In genomic region chr19:6632002-6632621, GRCh38 we compare ENCODE assay signal across 8 cellular contexts. TPM values are rescaled to one million over a fixed set of nuclear protein-coding genes. Genes with fewer than 3 reads are reported as not detected.
A peak's percentile ranks its signal among the peaks of the same experiment; 100 is the strongest.
DNase-seq lines count a peak whose midpoint lies in the region; ATAC-seq lines count a peak whose summit lies in the region.

No MANE protein-coding gene starts in this region.

- peaks cover 5% of the 10 kb centered on the region for H3K9me3 Mint-ChIP-seq in activated CD4-positive, alpha-beta T cell treated with anti-CD3 and anti-CD28 coated beads, Interleukin-2, amount 10 ng/mL, durations not matched to agents 7 days and 5 days

- DNase-seq in AML-193 (lab: John Stamatoyannopoulos, UW) (peak; percentile 66 to 68), HCEC 1CT (peak; percentile 54), NCI-H526 treated with DMSO at 0.1 percent for 48 hours (lab: John Stamatoyannopoulos, UW) (peak; percentile 28), dermis microvascular lymphatic vessel endothelial cell (ENCODE audit: low read depth in 2 of 2) (peak; percentile 64 to 76), lung microvascular endothelial cell (ENCODE audit: low read depth in 2 of 2) (peak; percentile 79 to 82)
- peak; percentile 93 for DNase-seq in activated CD4-positive, alpha-beta T cell treated with anti-CD3 and anti-CD28 coated beads, Interleukin-2, amount 10 ng/mL, durations not matched to agents 7 days and 5 days
- DNase-seq in stimulated activated CD8-positive, alpha-beta memory T cell treated with anti-CD3 and anti-CD28 coated beads, Interleukin-15, amount 100 ng/mL, for 24 hours (ENCODE audit: low read depth): peak; percentile 40

- POLR2A ChIA-PET in activated CD4-positive, alpha-beta T cell treated with anti-CD3 and anti-CD28 coated beads, Interleukin-2, amount 10 ng/mL, durations not matched to agents 7 days and 5 days (lab: Charles Lee): interaction anchor here (0.7 kb wide), 1 partner anchor 871 kb away, joined by 3 read pairs; no protein-coding TSS in a partner anchor

- CTCF ChIA-PET in activated CD4-positive, alpha-beta T cell treated with anti-CD3 and anti-CD28 coated beads, Interleukin-2, amount 10 ng/mL, durations not matched to agents 7 days and 5 days (lab: Charles Lee): interaction anchor here (0.6 to 2.0 kb wide), 9 partner anchors 16 to 433 kb away, joined by 3 to 5 read pairs (median 4); partner anchors contain the start of genes GPR108 and TNFSF14

- H3K4me3 Mint-ChIP-seq in activated CD4-positive, alpha-beta T cell treated with anti-CD3 and anti-CD28 coated beads, Interleukin-2, amount 10 ng/mL, durations not matched to agents 7 days and 5 days: no peak overlapping the region

- H3K4me1 Mint-ChIP-seq in activated CD4-positive, alpha-beta T cell treated with anti-CD3 and anti-CD28 coated beads, Interleukin-2, amount 10 ng/mL, durations not matched to agents 7 days and 5 days: peaks cover 22% of the 10 kb centered on the region

- peaks cover 3% of the 10 kb centered on the region for H3K27me3 Mint-ChIP-seq in activated CD4-positive, alpha-beta T cell treated with anti-CD3 and anti-CD28 coated beads, Interleukin-2, amount 10 ng/mL, durations not matched to agents 7 days and 5 days

- H3K36me3 Mint-ChIP-seq in activated CD4-positive, alpha-beta T cell treated with anti-CD3 and anti-CD28 coated beads, Interleukin-2, amount 10 ng/mL, durations not matched to agents 7 days and 5 days (ENCODE audit: low read depth): no peaks in the 10 kb centered on the region

- H3K27ac Mint-ChIP-seq in activated CD4-positive, alpha-beta T cell treated with anti-CD3 and anti-CD28 coated beads, Interleukin-2, amount 10 ng/mL, durations not matched to agents 7 days and 5 days: no peak overlapping the region

- ATAC-seq in HG03469 (IDR thresholded peaks at IDR 0.05; ENCODE audit: unreplicated experiment): no peak

RNA-seq across cellular contexts. Expression of gene TNFSF14, which starts 37.8 kb away (rescaled TPM):
- 10 to 100 TPM; 20.2 to 20.8 TPM for total RNA-seq in activated CD4-positive, alpha-beta T cell treated with anti-CD3 and anti-CD28 coated beads, Interleukin-2, amount 10 ng/mL, durations not matched to agents 7 days and 5 days
- not detected in 2 replicates for total RNA-seq in dermis microvascular lymphatic vessel endothelial cell
- total RNA-seq in lung microvascular endothelial cell: not detected in 2 replicates

RNA-seq across cellular contexts. Expression of gene CD70, which starts 41.2 kb away (rescaled TPM):
- total RNA-seq in activated CD4-positive, alpha-beta T cell treated with anti-CD3 and anti-CD28 coated beads, Interleukin-2, amount 10 ng/mL, durations not matched to agents 7 days and 5 days: 10 to 100 TPM; 12.6 to 12.9 TPM
- total RNA-seq in dermis microvascular lymphatic vessel endothelial cell (not detected in 2 replicates), lung microvascular endothelial cell (0.22 TPM in 1 of 2 replicates, not detected in the other)

Comparison
In these comparisons a context has a peak if more than half of its experiments do, and no peak if none do; other contexts are left out.
1. DNase-seq: peak in every context shown above with its lines; median percentile 93 in activated CD4-positive, alpha-beta T cell treated with anti-CD3 and anti-CD28 coated beads, Interleukin-2, amount 10 ng/mL, durations not matched to agents 7 days and 5 days; 80 in lung microvascular endothelial cell; 70 in dermis microvascular lymphatic vessel endothelial cell; 67 in AML-193; 54 in HCEC 1CT; 40 in stimulated activated CD8-positive, alpha-beta memory T cell treated with anti-CD3 and anti-CD28 coated beads, Interleukin-15, amount 100 ng/mL, for 24 hours; 28 in NCI-H526 treated with DMSO at 0.1 percent for 48 hours.
2. RNA of gene TNFSF14, which starts 37.8 kb away (total RNA-seq): 20.2 to 20.8 TPM in activated CD4-positive, alpha-beta T cell treated with anti-CD3 and anti-CD28 coated beads, Interleukin-2, amount 10 ng/mL, durations not matched to agents 7 days and 5 days; not detected in dermis microvascular lymphatic vessel endothelial cell and not detected in lung microvascular endothelial cell; every median in the first group is over 10 times any median in the second.
3. RNA of gene CD70, which starts 41.2 kb away (total RNA-seq): 12.6 to 12.9 TPM in activated CD4-positive, alpha-beta T cell treated with anti-CD3 and anti-CD28 coated beads, Interleukin-2, amount 10 ng/mL, durations not matched to agents 7 days and 5 days; not detected in dermis microvascular lymphatic vessel endothelial cell and 0.22 TPM in lung microvascular endothelial cell; every median in the first group is over 10 times any median in the second.